In genomic region chr3:16908408-16908807, GRCh38 we compare ENCODE assay signal across 1 cellular context.
TF ChIP-seq lines count a peak whose summit lies in the region.

No MANE protein-coding gene starts in this region.

TF ChIP-seq in K562, 482 proteins besides CTCF, POLR2A, EP300 and RAD21 (continued from another document):
- TF ChIP-seq ATF4 (CRISPR knock-in tag; IDR thresholded peaks at IDR 0.05) = no peak
- no peak for TF ChIP-seq ZNF696 (CRISPR knock-in tag; conservative IDR thresholded peaks at IDR 0.05)
- no peak for TF ChIP-seq ZNF121 (CRISPR knock-in tag; conservative IDR thresholded peaks at IDR 0.05)
- TF ChIP-seq SRSF9 (IDR thresholded peaks at IDR 0.05; ENCODE audit: borderline replicate concordance, low read depth, low read length) = no peak
- TF ChIP-seq NELFE (IDR thresholded peaks at IDR 0.05; ENCODE audit: insufficient read depth, insufficient read length) = no peak
- no peak for TF ChIP-seq GATAD2A (IDR thresholded peaks at IDR 0.05)
- no peak for TF ChIP-seq NFRKB (IDR thresholded peaks at IDR 0.05; ENCODE audit: low read depth)
- no peak for TF ChIP-seq SMARCA5 (IDR thresholded peaks at IDR 0.05)
- TF ChIP-seq BRF2 (IDR thresholded peaks at IDR 0.05; ENCODE audit: borderline replicate concordance, insufficient read depth, insufficient read length) = no peak
- no peak for TF ChIP-seq SNIP1 (IDR thresholded peaks at IDR 0.05; ENCODE audit: low read depth)
